Comparison of ENCODE assay signal across 23 cellular contexts in genomic region chr3:121969631-121970030, GRCh38. TPM values are rescaled to one million over a fixed set of nuclear protein-coding genes. Genes with fewer than 3 reads are reported as not detected.
"Had no signal": no experiment of that assay in that cellular context is flagged by ENCODE, and none has a peak within 500 bp of the region (broad histone marks: within the 10 kb centered on the region; RNA-seq: fewer than 3 reads in every experiment).

No MANE protein-coding gene starts in this region.

- H3K4me1 ChIP-seq: gastroesophageal sphincter, right atrium auricular region, tibial nerve, vagina had no signal

- H3K27me3 ChIP-seq: brain microvascular endothelial cell, gastroesophageal sphincter, hepatocyte, right atrium auricular region, tibial nerve, vagina had no signal

- H3K4me1 Mint-ChIP-seq: nephron had no signal

- H3K4me3 Mint-ChIP-seq: activated B cell treated with CpG ODN at 0.5 μM for 24 hours; activated CD8-positive, alpha-beta T cell treated with anti-CD3 and anti-CD28 coated beads, Interleukin-2, amount 10 ng/mL, durations not matched to agents 7 days and 5 days; nephron; stimulated activated naive B cell treated with anti-CD40 and anti-IgM and Interleukin-4, amounts not matched to agents 10 μg/mL and 1 μg/mL and 100 μg/mL, for 72 hours had no signal

- H3K27ac Mint-ChIP-seq: activated B cell treated with CpG ODN at 0.5 μM for 24 hours; activated CD8-positive, alpha-beta T cell treated with anti-CD3 and anti-CD28 coated beads, Interleukin-2, amount 10 ng/mL, durations not matched to agents 7 days and 5 days; activated naive CD4-positive, alpha-beta T cell treated with anti-CD3 and anti-CD28 coated beads, Interleukin-2, amount 50 U/mL, for 72 hours; nephron; stimulated activated naive B cell treated with anti-CD40 and anti-IgM and Interleukin-4, amounts not matched to agents 10 μg/mL and 1 μg/mL and 100 μg/mL, for 72 hours had no signal

- H3K36me3 ChIP-seq: brain microvascular endothelial cell, gastroesophageal sphincter, right atrium auricular region, tibial nerve, vagina had no signal

- H3K27me3 Mint-ChIP-seq: activated B cell treated with CpG ODN at 0.5 μM for 24 hours; stimulated activated naive B cell treated with anti-CD40 and anti-IgM and Interleukin-4, amounts not matched to agents 10 μg/mL and 1 μg/mL and 100 μg/mL, for 72 hours had no signal

- H3K36me3 Mint-ChIP-seq: activated naive CD4-positive, alpha-beta T cell treated with anti-CD3 and anti-CD28 coated beads, Interleukin-2, amount 50 U/mL, for 72 hours had no signal

- H3K9me3 ChIP-seq: vagina had no signal

- DNase-seq: activated B cell treated with CpG ODN at 0.5 μM for 24 hours; activated CD4-positive, alpha-beta T cell treated with anti-CD3 and anti-CD28 coated beads for 48 hours; activated CD8-positive, alpha-beta memory T cell treated with anti-CD3 and anti-CD28 coated beads, Interleukin-2, amount 50 U/mL, for 4 hours; activated CD8-positive, alpha-beta T cell treated with anti-CD3 and anti-CD28 coated beads, Interleukin-2, amount 10 ng/mL, durations not matched to agents 7 days and 5 days; activated gamma-delta T cell; activated T-cell treated with anti-CD3 and anti-CD28 coated beads, Interleukin-2, amount 50 U/mL, for 48 hours; brain microvascular endothelial cell; cerebellar nuclear complex; erythroblast; nucleus accumbens; stimulated activated CD4-positive, alpha-beta T cell treated with anti-CD3 and anti-CD28 coated beads, Interleukin-15, amount 100 ng/mL, for 24 hours; stimulated activated CD4-positive, alpha-beta T cell treated with anti-CD3 and anti-CD28 coated beads, Interleukin-4, amount 100 ng/mL, for 1 hour; stimulated activated naive B cell treated with anti-CD40 and anti-IgM and Interleukin-4, amounts not matched to agents 10 μg/mL and 1 μg/mL and 100 μg/mL, for 72 hours; substantia nigra had no signal

- H3K4me3 ChIP-seq: gastroesophageal sphincter, hepatocyte, right atrium auricular region, tibial nerve, vagina had no signal

- ATAC-seq: activated CD8-positive, alpha-beta T cell treated with anti-CD3 and anti-CD28 coated beads, Interleukin-2, amount 10 ng/mL, durations not matched to agents 7 days and 5 days; activated naive CD4-positive, alpha-beta T cell treated with anti-CD3 and anti-CD28 coated beads, Interleukin-2, amount 50 U/mL, for 72 hours; gastroesophageal sphincter; stimulated activated naive B cell treated with anti-CD40 and anti-IgM and Interleukin-4, amounts not matched to agents 10 μg/mL and 1 μg/mL and 100 μg/mL, for 72 hours had no signal

- H3K27ac ChIP-seq: brain microvascular endothelial cell, gastroesophageal sphincter, hepatocyte, right atrium auricular region, tibial nerve, vagina had no signal

RNA-seq across cellular contexts. Expression of gene ILDR1, which starts 52.4 kb away (rescaled TPM):
- total RNA-seq: activated naive CD4-positive, alpha-beta T cell treated with anti-CD3 and anti-CD28 coated beads, Interleukin-2, amount 50 U/mL, for 72 hours; dermis microvascular lymphatic vessel endothelial cell; right atrium auricular region; skeletal muscle tissue; tibial nerve had no signal
